In the genomic region with DNA sequence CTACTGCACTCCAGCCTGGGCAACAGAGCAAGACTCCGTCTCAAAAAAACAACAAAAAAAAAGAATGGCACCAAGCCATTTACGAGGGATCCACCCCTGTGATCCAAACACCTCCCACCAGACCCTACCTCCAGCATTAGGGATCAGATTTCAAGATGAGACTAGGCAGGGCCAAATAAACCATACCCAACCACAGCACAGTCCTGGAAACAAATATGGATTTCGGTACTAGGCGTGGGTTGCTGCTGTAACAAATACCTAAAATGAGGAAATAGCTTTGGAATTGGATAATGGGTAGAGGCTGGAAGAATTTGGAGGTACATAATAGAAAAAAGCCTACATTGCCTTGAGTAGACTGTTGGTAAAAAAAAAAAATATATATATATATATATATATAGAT, we compare ENCODE assay signal across 2 cellular contexts.
TF ChIP-seq lines count a peak whose summit lies in the region.

No MANE protein-coding gene starts in this region.

TF ChIP-seq in HepG2, 621 proteins besides CTCF, POLR2A, EP300 and RAD21:
- TF ChIP-seq ZNF547 (CRISPR knock-in tag; IDR thresholded peaks at IDR 0.05) (no peak), MTF2 (CRISPR knock-in tag; IDR thresholded peaks at IDR 0.05; ENCODE audit: borderline replicate concordance) (no peak), ZNF121 (CRISPR knock-in tag; IDR thresholded peaks at IDR 0.05) (0 out of 2 replicates have a peak, but pooled peaks have one; percentile 41), ZNF12 (CRISPR knock-in tag; IDR thresholded peaks at IDR 0.05) (peak; percentile 88)
- TF ChIP-seq, protein P1, sequence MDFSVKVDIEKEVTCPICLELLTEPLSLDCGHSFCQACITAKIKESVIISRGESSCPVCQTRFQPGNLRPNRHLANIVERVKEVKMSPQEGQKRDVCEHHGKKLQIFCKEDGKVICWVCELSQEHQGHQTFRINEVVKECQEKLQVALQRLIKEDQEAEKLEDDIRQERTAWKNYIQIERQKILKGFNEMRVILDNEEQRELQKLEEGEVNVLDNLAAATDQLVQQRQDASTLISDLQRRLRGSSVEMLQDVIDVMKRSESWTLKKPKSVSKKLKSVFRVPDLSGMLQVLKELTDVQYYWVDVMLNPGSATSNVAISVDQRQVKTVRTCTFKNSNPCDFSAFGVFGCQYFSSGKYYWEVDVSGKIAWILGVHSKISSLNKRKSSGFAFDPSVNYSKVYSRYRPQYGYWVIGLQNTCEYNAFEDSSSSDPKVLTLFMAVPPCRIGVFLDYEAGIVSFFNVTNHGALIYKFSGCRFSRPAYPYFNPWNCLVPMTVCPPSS (IDR thresholded peaks at IDR 0.05): no peak

TF ChIP-seq in K562, 482 proteins besides CTCF, POLR2A, EP300 and RAD21:
- TF ChIP-seq LEF1 (IDR thresholded peaks at IDR 0.05): no peak
- no peak for TF ChIP-seq HDAC6 (IDR thresholded peaks at IDR 0.05; ENCODE audit: low read depth, low read length)
- TF ChIP-seq ZNF12 (CRISPR knock-in tag; IDR thresholded peaks at IDR 0.05): peak; percentile 86
- no peak for TF ChIP-seq LARP7 (IDR thresholded peaks at IDR 0.05)
